ENCODE assay signal across 12 cellular contexts in genomic region chr22:41052661-41053490, GRCh38. TPM values are rescaled to one million over a fixed set of nuclear protein-coding genes. Genes with fewer than 3 reads are reported as not detected.
DNase-seq lines count a peak whose midpoint lies in the region; ATAC-seq and TF ChIP-seq lines count a peak whose summit lies in the region.
"Had no signal": no experiment of that assay in that cellular context is flagged by ENCODE, and none has a peak within 500 bp of the region (broad histone marks: within the 10 kb centered on the region; RNA-seq: fewer than 3 reads in every experiment).

No MANE protein-coding gene starts in this region.

- no peak overlapping the region for H3K4ac ChIP-seq in IMR-90 (ENCODE audit: low read depth, low read length)

- H3K56ac ChIP-seq in IMR-90 (ENCODE audit: extremely low read depth, insufficient read depth, low read length), result no peak overlapping the region

- H2AK9ac ChIP-seq in IMR-90 (replicated peaks; ENCODE audit: low read depth, low read length, poor library complexity), result no peak overlapping the region

- 0 out of 2 replicates have a peak overlapping the region, but pooled peaks have one; percentile 2 for H4K91ac ChIP-seq in IMR-90 (ENCODE audit: insufficient read depth, low read depth, low read length)

- TF ChIP-seq EP300 in SK-N-SH (IDR thresholded peaks at IDR 0.05; ENCODE audit: borderline replicate concordance in 1 of 2, low read depth in 1 of 2, low read length in 1 of 2), result no peak

- BruUV-seq in IMR-90 (replicated peaks; lab: Mats Ljungman, UMichigan), result no TSS peak

- ATAC-seq in IMR-90 (ENCODE audit: low read depth) (peak; percentile 88), left colon (peak; percentile 35), GM19467 (IDR thresholded peaks at IDR 0.05; ENCODE audit: unreplicated experiment) (no peak), HG02678 (IDR thresholded peaks at IDR 0.05; ENCODE audit: unreplicated experiment) (no peak), mucosa of descending colon (no peak)

- H3K27ac ChIP-seq in IMR-90 (ENCODE audit: insufficient read depth, low read length) (no peak overlapping the region), brain microvascular endothelial cell (no peak overlapping the region), SK-N-SH (ENCODE audit: low read depth in 2 of 2, low read length in 1 of 2) (no peak overlapping the region)

- no peaks in the 10 kb centered on the region for H3F3A ChIP-seq in SK-N-SH (replicated peaks; ENCODE audit: insufficient read depth)

- peak overlapping the region; percentile 13; the same call in 1 of the 2 replicates for H2BK120ac ChIP-seq in IMR-90 (ENCODE audit: low read depth, low read length)

- H3K9me1 ChIP-seq in IMR-90 (ENCODE audit: insufficient read depth, low read length), result peaks cover 17% of the 10 kb centered on the region

- no peak overlapping the region for H2AK5ac ChIP-seq in IMR-90 (ENCODE audit: low read depth, low read length)

- no CpG with 5 or more reads among the region's 8 CpGs for WGBS in IMR-90 (ENCODE audit: extremely low coverage in 2 of 2, insufficient read length in 1 of 2), 2 experiments
- WGBS in SK-N-SH (ENCODE audit: low lambda C conversion rate), result 97% methylated on average over 8 of the region's 8 CpGs

- TF ChIP-seq CTCF in IMR-90 (conservative IDR thresholded peaks at IDR 0.05; ENCODE audit: low read depth, low read length) (no peak), brain microvascular endothelial cell (IDR thresholded peaks at IDR 0.05; ENCODE audit: low read depth, low read length, missing control alignments) (no peak), SK-N-SH (IDR thresholded peaks at IDR 0.05) (no peak), mucosa of descending colon (IDR thresholded peaks at IDR 0.05) (no peak)

- H2BK5ac ChIP-seq in IMR-90 (ENCODE audit: low read depth, low read length, poor library complexity, severe bottlenecking), result peak overlapping the region; percentile 51

- H3K27me3 ChIP-seq in IMR-90 (ENCODE audit: control insufficient read depth, insufficient read depth, low read length) (no peaks in the 10 kb centered on the region), brain microvascular endothelial cell (replicated peaks) (no peaks in the 10 kb centered on the region), SK-N-SH (ENCODE audit: insufficient read depth) (no peaks in the 10 kb centered on the region)

- H3K9ac ChIP-seq in IMR-90 (ENCODE audit: low read depth, low read length), result no peak overlapping the region
- H3K9ac ChIP-seq in SK-N-SH, result no peak overlapping the region

- DNase-seq in AG08395 (ENCODE audit: low spot score) (peak; percentile 20), IMR-90 (peak; percentile 84), brain microvascular endothelial cell (peak; percentile 51), left colon (no peak), SK-N-SH (no peak), mucosa of descending colon (no peak)
- DNase-seq: activated naive CD8-positive, alpha-beta T cell treated with anti-CD3 and anti-CD28 coated beads, Interleukin-2, amount 10 ng/mL, durations not matched to agents 7 days and 5 days; endodermal cell; nephron progenitor cell; stimulated activated CD4-positive, alpha-beta T cell treated with anti-CD3 and anti-CD28 coated beads, Interleukin-12 subunit alpha, Interleukin-12 subunit beta, amount 100 ng/mL, for 4 hours had no signal

- H3K23ac ChIP-seq in IMR-90 (ENCODE audit: low read depth, low read length), result no peak overlapping the region; the same call in 1 of the 2 replicates

- CTCF ChIA-PET in IMR-90 (lab: Yijun Ruan, JAX), result no interaction called here
- CTCF ChIA-PET in SK-N-SH (lab: Yijun Ruan, JAX), result no interaction called here

- dilution Hi-C loops in IMR-90 (cut with HindIII; ENCODE audit: low sequenced_read_pairs, unreplicated experiment), result no loop called here

- H4K20me1 ChIP-seq in IMR-90 (ENCODE audit: insufficient read depth, low read length), result peaks cover 5% of the 10 kb centered on the region; the same call in 1 of the 2 replicates
- H4K20me1 ChIP-seq in SK-N-SH (ENCODE audit: insufficient read depth), result no peaks in the 10 kb centered on the region

- H2AFZ ChIP-seq in IMR-90 (replicated peaks; ENCODE audit: low read length, poor library complexity) (peak overlapping the region; percentile 11), SK-N-SH (ENCODE audit: low read depth) (no peak overlapping the region)

- no peaks in the 10 kb centered on the region for H3K79me1 ChIP-seq in IMR-90 (ENCODE audit: low read depth in 1 of 2, low read length in 2 of 2)

- TF ChIP-seq POLR2A in IMR-90 (IDR thresholded peaks at IDR 0.05; ENCODE audit: low read depth, low read length), result no peak

- 0 out of 3 replicates have a peak overlapping the region, but pooled peaks have one; percentile 9 for H2BK15ac ChIP-seq in IMR-90 (ENCODE audit: low read depth, low read length)

- H4K8ac ChIP-seq in IMR-90 (ENCODE audit: low read depth in 2 of 2, low read length in 2 of 2), result no peak overlapping the region; a peak in 1 of 4 replicates

- H3K4me2 ChIP-seq in IMR-90 (ENCODE audit: low read depth, low read length) (peak overlapping the region; percentile 81; the same call in 1 of the 2 replicates), SK-N-SH (no peak overlapping the region)

- H3K4me3 ChIP-seq in IMR-90 (ENCODE audit: insufficient read depth, low read depth, low read length) (no peak overlapping the region), brain microvascular endothelial cell (ENCODE audit: low read depth, low read length) (no peak overlapping the region), SK-N-SH (ENCODE audit: low read depth in 2 of 2, low read length in 1 of 2) (no peak overlapping the region), mucosa of descending colon (no peak overlapping the region)

- no peak overlapping the region for H2BK20ac ChIP-seq in IMR-90 (ENCODE audit: low read depth, low read length)

- in situ Hi-C loops in IMR-90 (cut with MboI; ENCODE audit: low sequenced_read_pairs) (no loop called here), brain microvascular endothelial cell (cut with HindIII; ENCODE audit: low pct_ligation_motif_present, low sequenced_read_pairs) (no loop called here)

- no peaks in the 10 kb centered on the region for H3K36me3 ChIP-seq in IMR-90 (ENCODE audit: control insufficient read depth, insufficient read depth, low read length)
- H3K36me3 ChIP-seq in brain microvascular endothelial cell (replicated peaks), result no peaks in the 10 kb centered on the region
- H3K36me3 ChIP-seq in SK-N-SH (replicated peaks in 1 of 2; ENCODE audit: control insufficient read depth in 1 of 2, insufficient read depth in 2 of 2, low read length in 1 of 2), result no peaks in the 10 kb centered on the region
- no peaks in the 10 kb centered on the region for H3K36me3 ChIP-seq in mucosa of descending colon (ENCODE audit: low read depth)

- TF ChIP-seq RAD21 in IMR-90 (IDR thresholded peaks at IDR 0.05; ENCODE audit: low read length), result no peak
- TF ChIP-seq RAD21 in SK-N-SH (IDR thresholded peaks at IDR 0.05; ENCODE audit: low read length), result no peak

- peak overlapping the region; percentile 10; the same call in 1 of the 2 replicates for H3K18ac ChIP-seq in IMR-90 (ENCODE audit: low read depth, low read length)

- H3K4me1 ChIP-seq in IMR-90 (ENCODE audit: control insufficient read depth, insufficient read depth, low read length) (peaks cover 12% of the 10 kb centered on the region; the same call in 1 of the 2 replicates), SK-N-SH (ENCODE audit: control insufficient read depth in 1 of 2, insufficient read depth in 2 of 2, low read depth in 1 of 2, low read length in 1 of 2) (no peaks in the 10 kb centered on the region; a peak in 1 of 4 replicates), mucosa of descending colon (ENCODE audit: low read depth) (no peaks in the 10 kb centered on the region)

- POLR2A ChIA-PET in IMR-90 (lab: Charles Lee; ENCODE audit: unreplicated experiment) (interaction anchor here (0.6 to 0.7 kb wide), 3 partner anchors 40 to 192 kb away, joined by 3 to 5 read pairs (median 4); partner anchors contain the start of gene EP300), SK-N-SH (lab: Yijun Ruan, JAX) (no interaction called here)

- intact Hi-C loops in IMR-90 (cut with micrococcal nuclease), result loop anchor here (2.0 kb wide), 1 partner anchor 38 kb away; no protein-coding TSS in a partner anchor
- intact Hi-C loops in left colon (cut with DNase I, micrococcal nuclease), result no loop called here
- intact Hi-C loops in mucosa of descending colon (cut with DNase I, micrococcal nuclease), result no loop called here

- H4K5ac ChIP-seq in IMR-90 (ENCODE audit: low read depth, low read length), result no peak overlapping the region

- H3K9me3 ChIP-seq in IMR-90 (ENCODE audit: control insufficient read depth, insufficient read depth, low read length) (no peaks in the 10 kb centered on the region), SK-N-SH (no peaks in the 10 kb centered on the region), mucosa of descending colon (no peaks in the 10 kb centered on the region)

- H3K14ac ChIP-seq in IMR-90 (replicated peaks; ENCODE audit: low read depth, low read length), result no peak overlapping the region

- no peaks in the 10 kb centered on the region for H3K79me2 ChIP-seq in SK-N-SH (ENCODE audit: insufficient read depth)

- no peaks in the 10 kb centered on the region for H3K9me2 ChIP-seq in SK-N-SH

TF ChIP-seq in IMR-90, 13 proteins besides CTCF, POLR2A, EP300 and RAD21 (continues in another document):
- TF ChIP-seq USF2 (IDR thresholded peaks at IDR 0.05; ENCODE audit: low read depth, low read length), result no peak

TF ChIP-seq in SK-N-SH, 30 proteins besides CTCF, POLR2A, EP300 and RAD21 (continues in another document):
- TF ChIP-seq USF1 (IDR thresholded peaks at IDR 0.05; ENCODE audit: borderline replicate concordance, low read depth) (no peak), FOSL2 (IDR thresholded peaks at IDR 0.05; ENCODE audit: borderline replicate concordance, low read depth) (no peak), SIN3A (IDR thresholded peaks at IDR 0.05; ENCODE audit: borderline replicate concordance, low read depth, low read length) (no peak)

RNA-seq across cellular contexts. Expression of gene EP300, which starts 39.5 kb away (rescaled TPM):
- 17.5 and 27.4 TPM in 2 replicates for total RNA-seq in IMR-90 (2012; rRNA removed)
- 21.9 and 23.3 TPM in 2 replicates for polyA plus RNA-seq in IMR-90 (2012; rRNA removed)
- 8.0 and 8.8 TPM in 2 replicates for polyA plus RNA-seq in IMR-90 (2012; cell fraction: cytosol; rRNA removed)
- polyA plus RNA-seq in IMR-90 (2012; cell fraction: nucleus; rRNA removed; ENCODE audit: low replicate concordance), result 35.3 and 38.0 TPM in 2 replicates
- 10 to 100 TPM; 63.0 to 67.6 TPM for total RNA-seq in left colon
- 6.2 and 7.1 TPM in 2 replicates for polyA plus RNA-seq in SK-N-SH (2012; rRNA removed)
- polyA plus RNA-seq in SK-N-SH (2012; cell fraction: cytosol; rRNA removed), result 5.5 and 5.8 TPM in 2 replicates
- polyA plus RNA-seq in SK-N-SH (2012; cell fraction: nucleus; rRNA removed), result 16.9 and 22.0 TPM in 2 replicates
- total RNA-seq in mucosa of descending colon, result 10 to 100 TPM; 61.7 to 92.1 (median 88.1) TPM

Comparison
In these comparisons a context has a peak if more than half of its experiments do, and no peak if none do; other contexts are left out.
1. DNase-seq: peak in AG08395 (single experiment), IMR-90 (single experiment) and brain microvascular endothelial cell (single experiment); none in left colon (0 of 2), SK-N-SH (single experiment) and mucosa of descending colon (0 of 3).
2. ATAC-seq: peak in IMR-90 (single experiment) and left colon (single experiment); none in GM19467 (single experiment), HG02678 (single experiment) and mucosa of descending colon (single experiment).